In genomic region chr13:28538932-28539331, GRCh38 we compare ENCODE assay signal across 1 cellular context.
TF ChIP-seq lines count a peak whose summit lies in the region.

No MANE protein-coding gene starts in this region.

TF ChIP-seq in K562, 482 proteins besides CTCF, POLR2A, EP300 and RAD21 (continued from another document):
- TF ChIP-seq FOXA3 (CRISPR knock-in tag; conservative IDR thresholded peaks at IDR 0.05 in 1 of 2, IDR thresholded peaks at IDR 0.05 in 1 of 2) (0 out of 4 replicates have a peak, but pooled peaks of 1 of the 2 experiments have one; percentile 58), PML (IDR thresholded peaks at IDR 0.05; ENCODE audit: low read length) (peak; percentile 42; the same call in 1 of the 2 replicates), NCOA1 (IDR thresholded peaks at IDR 0.05; ENCODE audit: low read depth) (peak; percentile 54; the same call in 1 of the 2 replicates), JUN (IDR thresholded peaks at IDR 0.05; ENCODE audit: borderline replicate concordance, low read depth, low read length) (0 out of 2 replicates have a peak, but pooled peaks have one; percentile 59), JUN (CRISPR knock-in tag; IDR thresholded peaks at IDR 0.05; ENCODE audit: borderline replicate concordance) (no peak), FOS (IDR thresholded peaks at IDR 0.05; ENCODE audit: extremely low read depth, insufficient read length) (peak; percentile 27), TEAD4 (IDR thresholded peaks at IDR 0.05; ENCODE audit: low read length) (peak; percentile 82), TEAD4 (CRISPR knock-in tag; IDR thresholded peaks at IDR 0.05; ENCODE audit: borderline replicate concordance) (no peak), HNRNPK (IDR thresholded peaks at IDR 0.05; ENCODE audit: low read depth, low read length, poor library complexity, severe bottlenecking) (no peak), FOSL1 (tag; conservative IDR thresholded peaks at IDR 0.05) (peak; percentile 84), MTA2 (IDR thresholded peaks at IDR 0.05; ENCODE audit: low read depth) (peak; percentile 76), TCF3 (CRISPR knock-in tag; IDR thresholded peaks at IDR 0.05) (peak; percentile 89), GATAD2A (IDR thresholded peaks at IDR 0.05) (no peak), KLF16 (IDR thresholded peaks at IDR 0.05) (peak; percentile 67; the same call in 1 of the 2 replicates), SMARCE1 (IDR thresholded peaks at IDR 0.05) (peak; percentile 66)
TF ChIP-seq in K562: peak in this region for 37.
